In genomic region chr2:201466050-201466660, GRCh38 we compare ENCODE assay signal across 10 cellular contexts. TPM values are rescaled to one million over a fixed set of nuclear protein-coding genes. Genes with fewer than 3 reads are reported as not detected.
DNase-seq lines count a peak whose midpoint lies in the region; ATAC-seq, FAIRE-seq and TF ChIP-seq lines count a peak whose summit lies in the region.
"Had no signal": no experiment of that assay in that cellular context is flagged by ENCODE, and none has a peak within 500 bp of the region (broad histone marks: within the 10 kb centered on the region; RNA-seq: fewer than 3 reads in every experiment).

No MANE protein-coding gene starts in this region.

- H3K27ac Mint-ChIP-seq in endodermal cell = no peak overlapping the region

- ATAC-seq in GM18517 (IDR thresholded peaks at IDR 0.05; ENCODE audit: unreplicated experiment) = no peak
- ATAC-seq in HG03139 (IDR thresholded peaks at IDR 0.05; ENCODE audit: unreplicated experiment) = no peak

- H3K36me3 ChIP-seq in endodermal cell (ENCODE audit: control insufficient read depth, insufficient read depth, low read length) (peaks cover 14% of the 10 kb centered on the region), mucosa of rectum (ENCODE audit: control insufficient read depth in 2 of 2, insufficient read depth in 2 of 2, low read length in 2 of 2) (peaks cover 39% of the 10 kb centered on the region in 2 donors)

- no peak overlapping the region for H3K4me3 Mint-ChIP-seq in endodermal cell

- H3K9ac ChIP-seq in endodermal cell (ENCODE audit: extremely low read depth, low read length, poor library complexity, severe bottlenecking) = no peak overlapping the region
- peak overlapping the region; percentile 42 to 52 for H3K9ac ChIP-seq in mucosa of rectum (ENCODE audit: low read depth in 1 of 2, low read length in 2 of 2)

- H3K27me3 Mint-ChIP-seq in endodermal cell (ENCODE audit: insufficient read depth) = no peaks in the 10 kb centered on the region

- FAIRE-seq in D721Med (lab: Jason Lieb, UNC) = no peak
- FAIRE-seq: TTC549 had no signal

- H3K4me1 ChIP-seq in endodermal cell (ENCODE audit: control insufficient read depth, insufficient read depth, low read length) (no peaks in the 10 kb centered on the region), mucosa of rectum (ENCODE audit: control insufficient read depth in 2 of 2, insufficient read depth in 2 of 2, low read length in 2 of 2) (peaks cover 26 to 31% of the 10 kb centered on the region in 2 donors)

- peak overlapping the region; percentile 35 for H3K27ac ChIP-seq in endodermal cell (ENCODE audit: low read depth, low read length)
- H3K27ac ChIP-seq in mucosa of rectum (ENCODE audit: low read depth in 2 of 2, low read length in 2 of 2) = peak overlapping the region; percentile 81 to 93
- H3K27ac ChIP-seq: cardiac muscle cell had no signal

- TF ChIP-seq CTCF in endodermal cell (conservative IDR thresholded peaks at IDR 0.05) (no peak), D721Med (IDR thresholded peaks at IDR 0.05; ENCODE audit: insufficient read depth, missing control alignments) (no peak)

- peaks cover 7% of the 10 kb centered on the region for H3K4me1 Mint-ChIP-seq in endodermal cell

- H3K4me3 ChIP-seq in endodermal cell (ENCODE audit: low read length) = no peak overlapping the region
- no peak overlapping the region for H3K4me3 ChIP-seq in mucosa of rectum (ENCODE audit: low read length in 2 of 2)
- H3K4me3 ChIP-seq: cardiac muscle cell had no signal

- peaks cover 8% of the 10 kb centered on the region for H3K9me3 ChIP-seq in endodermal cell (ENCODE audit: control insufficient read depth, low read length)
- no peaks in the 10 kb centered on the region for H3K9me3 ChIP-seq in mucosa of rectum (ENCODE audit: control insufficient read depth in 2 of 2, low read length in 2 of 2)

- peaks cover 38% of the 10 kb centered on the region for H3K36me3 Mint-ChIP-seq in endodermal cell (ENCODE audit: low read depth)

- H3K27me3 ChIP-seq in endodermal cell (ENCODE audit: control insufficient read depth, insufficient read depth, low read length, poor library complexity, severe bottlenecking) = no peaks in the 10 kb centered on the region
- H3K27me3 ChIP-seq in mucosa of rectum (ENCODE audit: control insufficient read depth in 2 of 2, insufficient read depth in 2 of 2, low read length in 2 of 2) = no peaks in the 10 kb centered on the region
- H3K27me3 ChIP-seq: cardiac muscle cell had no signal

- peak; percentile 83 for DNase-seq in AG08395 (ENCODE audit: low spot score)
- peak; percentile 21 for DNase-seq in NCI-H2196 (lab: John Stamatoyannopoulos, UW; ENCODE audit: unreplicated experiment)
- no peak for DNase-seq in endodermal cell
- no peak for DNase-seq in D721Med (ENCODE audit: insufficient read length, low spot score)
- DNase-seq in NCI-H1105 treated with DMSO at 0.1 percent for 48 hours (lab: John Stamatoyannopoulos, UW) = no peak

- WGBS in endodermal cell (ENCODE audit: insufficient coverage in 1 of 2, insufficient read length in 1 of 2), 2 experiments = 95% methylated on average over 2 to 3 of the region's 3 CpGs

- H3K9me3 Mint-ChIP-seq in endodermal cell = peaks cover 4% of the 10 kb centered on the region

RNA-seq across cellular contexts. Expression of gene STRADB, which starts 14.6 kb away (rescaled TPM):
- total RNA-seq in endodermal cell = 10 to 100 TPM; 39.7 to 50.1 TPM
- 40.0 TPM for polyA plus RNA-seq in endodermal cell (2013, experiment 1 of 2)
- 36.1 TPM for polyA plus RNA-seq in endodermal cell (2013, experiment 2 of 2)

RNA-seq across cellular contexts. Expression of gene TRAK2, which starts 14.9 kb away (rescaled TPM):
- total RNA-seq in endodermal cell = 10 to 100 TPM; 14.8 to 15.2 TPM
- 9.5 TPM for polyA plus RNA-seq in endodermal cell (2013, experiment 1 of 2)
- polyA plus RNA-seq in endodermal cell (2013, experiment 2 of 2) = 8.0 TPM

Comparison
In these comparisons a context has a peak if more than half of its experiments do, and no peak if none do; other contexts are left out.
1. DNase-seq: peak in AG08395 (single experiment) and NCI-H2196 (single experiment); none in endodermal cell (single experiment), D721Med (single experiment) and NCI-H1105 treated with DMSO at 0.1 percent for 48 hours (single experiment).